In the genomic region with DNA sequence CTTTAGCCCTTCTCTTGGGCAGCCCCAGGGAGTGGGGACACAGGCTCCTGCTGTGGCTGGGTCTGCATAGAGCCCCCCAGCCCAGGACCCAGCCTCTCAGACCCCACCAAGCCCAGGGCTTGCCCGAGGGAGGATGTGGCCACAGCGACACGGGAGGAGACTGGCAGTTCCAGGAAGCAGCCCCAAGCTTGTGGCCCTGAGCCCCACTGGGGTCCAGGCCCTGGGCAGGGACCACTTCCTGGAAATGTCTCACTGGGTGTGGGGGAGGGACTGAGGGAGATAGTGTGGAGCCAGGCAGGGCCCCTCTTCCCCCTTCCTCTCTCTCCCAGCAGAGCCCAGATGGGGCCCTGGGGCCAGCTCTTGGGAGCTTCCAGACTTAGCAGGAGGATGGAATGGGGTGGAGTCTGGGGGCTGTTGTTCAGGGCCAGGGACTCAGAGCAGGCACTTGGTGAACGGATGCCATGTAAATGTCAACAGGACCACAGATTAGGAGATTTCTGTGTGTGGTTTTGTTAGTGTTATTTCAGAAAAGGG, we compare ENCODE assay signal across 12 cellular contexts. TPM values are rescaled to one million over a fixed set of nuclear protein-coding genes. Genes with fewer than 3 reads are reported as not detected.
A peak's percentile ranks its signal among the peaks of the same experiment; 100 is the strongest.
DNase-seq lines count a peak whose midpoint lies in the region; ATAC-seq and TF ChIP-seq lines count a peak whose summit lies in the region.
"Had no signal": no experiment of that assay in that cellular context is flagged by ENCODE, and none has a peak within 500 bp of the region (broad histone marks: within the 10 kb centered on the region; RNA-seq: fewer than 3 reads in every experiment).

No MANE protein-coding gene starts in this region.

- H3K23ac ChIP-seq in trophoblast cell (ENCODE audit: low read length), result no peak overlapping the region

- no peak overlapping the region for H2AFZ ChIP-seq in trophoblast cell (ENCODE audit: insufficient read depth, low read length, poor library complexity)

- peaks cover 64% of the 10 kb centered on the region for H3K4me1 Mint-ChIP-seq in activated naive CD8-positive, alpha-beta T cell treated with anti-CD3 and anti-CD28 coated beads, Interleukin-2, amount 50 U/mL, for 24 hours

- H3K9ac ChIP-seq in NT2/D1 (ENCODE audit: insufficient read length, low read depth), result peak overlapping the region; percentile 53
- no peak overlapping the region for H3K9ac ChIP-seq in trophoblast cell (ENCODE audit: low read length)

- H3K27me3 ChIP-seq in NT2/D1 (ENCODE audit: insufficient read depth, insufficient read length) (no peaks in the 10 kb centered on the region), trophoblast cell (ENCODE audit: insufficient read depth, low read length) (no peaks in the 10 kb centered on the region)

- H4K8ac ChIP-seq in trophoblast cell (ENCODE audit: low read depth, low read length), result no peak overlapping the region

- no CpG with 5 or more reads among the region's 4 CpGs for WGBS in trophoblast cell (ENCODE audit: extremely low coverage, insufficient coverage, insufficient read length)

- peak overlapping the region; percentile 49 for H3K4me3 Mint-ChIP-seq in activated naive CD8-positive, alpha-beta T cell treated with anti-CD3 and anti-CD28 coated beads, Interleukin-2, amount 50 U/mL, for 24 hours

- ATAC-seq in activated naive CD8-positive, alpha-beta T cell treated with anti-CD3 and anti-CD28 coated beads, Interleukin-2, amount 50 U/mL, for 24 hours, result peak; percentile 71
- ATAC-seq in HG03097 (IDR thresholded peaks at IDR 0.05; ENCODE audit: low FRiP score, unreplicated experiment), result no peak
- no peak for ATAC-seq in GM21423 (IDR thresholded peaks at IDR 0.05; ENCODE audit: unreplicated experiment)
- ATAC-seq: gastrocnemius medialis had no signal

- H3K4me3 ChIP-seq in NT2/D1 (ENCODE audit: insufficient read length, low read depth) (no peak overlapping the region), trophoblast cell (ENCODE audit: low read depth, low read length) (no peak overlapping the region)
- H3K4me3 ChIP-seq: gastrocnemius medialis, MG63, sigmoid colon had no signal

- no peak overlapping the region for H3K27ac ChIP-seq in trophoblast cell (ENCODE audit: low read depth, low read length)
- H3K27ac ChIP-seq: gastrocnemius medialis, sigmoid colon had no signal

- H4K12ac ChIP-seq in trophoblast cell (ENCODE audit: low read depth, low read length), result no peak overlapping the region

- H3K9me3 ChIP-seq in NT2/D1 (ENCODE audit: insufficient read depth, low read length) (no peaks in the 10 kb centered on the region), trophoblast cell (ENCODE audit: insufficient read depth, low read depth, low read length) (no peaks in the 10 kb centered on the region)
- H3K9me3 ChIP-seq: gastrocnemius medialis, sigmoid colon had no signal

- H2AK5ac ChIP-seq in trophoblast cell (ENCODE audit: low read length), result peak overlapping the region; percentile 28

- peak overlapping the region; percentile 88 for H3K27ac Mint-ChIP-seq in activated naive CD8-positive, alpha-beta T cell treated with anti-CD3 and anti-CD28 coated beads, Interleukin-2, amount 50 U/mL, for 24 hours

- no peaks in the 10 kb centered on the region for H3K36me3 Mint-ChIP-seq in activated naive CD8-positive, alpha-beta T cell treated with anti-CD3 and anti-CD28 coated beads, Interleukin-2, amount 50 U/mL, for 24 hours (ENCODE audit: low read depth)

- H3K36me3 ChIP-seq in NT2/D1 (ENCODE audit: insufficient read depth, insufficient read length, low read length) (no peaks in the 10 kb centered on the region), trophoblast cell (ENCODE audit: control insufficient read depth in 1 of 2, insufficient read depth in 2 of 2, low read length in 2 of 2) (no peaks in the 10 kb centered on the region)
- H3K36me3 ChIP-seq: gastrocnemius medialis, MG63, sigmoid colon had no signal

- no peak overlapping the region for H2BK5ac ChIP-seq in trophoblast cell (ENCODE audit: low read depth, low read length, poor library complexity)

- DNase-seq in NT2/D1 (ENCODE audit: low read depth, low spot score) (no peak), trophoblast cell (no peak), NCI-H2227 treated with DMSO at 0.1 percent for 48 hours (lab: John Stamatoyannopoulos, UW) (no peak), NCI-H446 (lab: John Stamatoyannopoulos, UW) (no peak)
- peak; percentile 65 for DNase-seq in activated naive CD8-positive, alpha-beta T cell treated with anti-CD3 and anti-CD28 coated beads, Interleukin-2, amount 50 U/mL, for 24 hours
- DNase-seq: gastrocnemius medialis, MG63, NCI-H69, sigmoid colon had no signal

- no peak overlapping the region for H3K4me2 ChIP-seq in trophoblast cell (ENCODE audit: low read length)

- no peaks in the 10 kb centered on the region for H3K9me3 Mint-ChIP-seq in activated naive CD8-positive, alpha-beta T cell treated with anti-CD3 and anti-CD28 coated beads, Interleukin-2, amount 50 U/mL, for 24 hours

- H2BK120ac ChIP-seq in trophoblast cell (ENCODE audit: insufficient read depth, low read length, poor library complexity), result no peak overlapping the region

- peak; percentile 16 for TF ChIP-seq POLR2A in GM15510 (IDR thresholded peaks at IDR 0.05; ENCODE audit: borderline replicate concordance, extremely low read depth, insufficient read length)

- no peak overlapping the region for H2BK12ac ChIP-seq in trophoblast cell (ENCODE audit: low read length)

- no peak overlapping the region for H3K14ac ChIP-seq in trophoblast cell (ENCODE audit: low read length)

- H3K4me1 ChIP-seq in NT2/D1 (ENCODE audit: insufficient read depth, insufficient read length), result peaks cover 8% of the 10 kb centered on the region
- H3K4me1 ChIP-seq in trophoblast cell (ENCODE audit: control insufficient read depth in 1 of 2, insufficient read depth in 2 of 2, low read length in 2 of 2), result peaks cover 0 to 4% of the 10 kb centered on the region in 2 experiments
- H3K4me1 ChIP-seq: gastrocnemius medialis had no signal

- H3K18ac ChIP-seq in trophoblast cell (ENCODE audit: low read length), result no peak overlapping the region

- no peak overlapping the region for H3K4ac ChIP-seq in trophoblast cell (ENCODE audit: low read depth, low read length)

- no peak overlapping the region for H4K91ac ChIP-seq in trophoblast cell (ENCODE audit: low read depth, low read length)

- no peaks in the 10 kb centered on the region for H3K79me2 ChIP-seq in trophoblast cell (ENCODE audit: control insufficient read depth, insufficient read depth, low read length, poor library complexity)

- no peaks in the 10 kb centered on the region for H3K27me3 Mint-ChIP-seq in activated naive CD8-positive, alpha-beta T cell treated with anti-CD3 and anti-CD28 coated beads, Interleukin-2, amount 50 U/mL, for 24 hours

- H3K79me1 ChIP-seq in trophoblast cell (ENCODE audit: low read length), result peaks cover 1% of the 10 kb centered on the region

RNA-seq across cellular contexts. Expression of gene ADGRG5, which starts 35.3 kb away (rescaled TPM):
- polyA plus RNA-seq in trophoblast cell (2013), result 3.8 and 3.9 TPM in 2 replicates

RNA-seq across cellular contexts. Expression of gene CCDC102A, which starts 41.4 kb away (rescaled TPM):
- polyA plus RNA-seq in trophoblast cell (2013), result 7.7 and 8.5 TPM in 2 replicates

RNA-seq across cellular contexts. Expression of gene ADGRG1, which starts 50.7 kb away (rescaled TPM):
- polyA plus RNA-seq in trophoblast cell (2013), result 242 and 265 TPM in 2 replicates
